17 cellular contexts compared by ENCODE assay signal in genomic region chr10:118472415-118472814, GRCh38.
A peak's percentile ranks its signal among the peaks of the same experiment; 100 is the strongest.
DNase-seq lines count a peak whose midpoint lies in the region; ATAC-seq and TF ChIP-seq lines count a peak whose summit lies in the region.
"Had no signal": no experiment of that assay in that cellular context is flagged by ENCODE, and none has a peak within 500 bp of the region (broad histone marks: within the 10 kb centered on the region; RNA-seq: fewer than 3 reads in every experiment).

No MANE protein-coding gene starts in this region.

- H2BK5ac ChIP-seq in mesendoderm (ENCODE audit: low read length), result no peak overlapping the region

- in situ Hi-C loops in GM23248 (cut with MboI) (no loop called here), gastrocnemius medialis (cut with MboI; ENCODE audit: low sequenced_read_pairs in 4 of 4) (loop anchor here in 2 of 4 donors (25.0 kb wide), 1 partner anchor 985 kb away; no protein-coding TSS in a partner anchor)

- H3K4me3 ChIP-seq in GM23248 (no peak overlapping the region), epithelial cell of esophagus (ENCODE audit: low read length) (no peak overlapping the region), mesendoderm (ENCODE audit: low read length) (no peak overlapping the region), gastrocnemius medialis (no peak overlapping the region)
- H3K4me3 ChIP-seq: BLaER1, GM12878, SJSA1 had no signal

- peaks cover 9% of the 10 kb centered on the region; the same call in 1 of the 2 replicates for H3F3A ChIP-seq in GM23248 (ENCODE audit: insufficient read depth)

- no peaks in the 10 kb centered on the region for H3K9me2 ChIP-seq in GM23248 (ENCODE audit: insufficient read depth)

- no peak overlapping the region for H2AFZ ChIP-seq in GM23248

- no peaks in the 10 kb centered on the region for H3K79me2 ChIP-seq in GM23248 (ENCODE audit: insufficient read depth)
- H3K79me2 ChIP-seq in mesendoderm (ENCODE audit: control insufficient read depth, insufficient read depth, low read length), result no peaks in the 10 kb centered on the region

- H3K23ac ChIP-seq in mesendoderm (ENCODE audit: low read length), result no peak overlapping the region

- H3K4me2 ChIP-seq in GM23248 (ENCODE audit: unreplicated experiment) (no peak overlapping the region), mesendoderm (ENCODE audit: low read length) (no peak overlapping the region)
- H3K4me2 ChIP-seq: BLaER1, KMS-11 had no signal

- no peak overlapping the region for H2BK120ac ChIP-seq in mesendoderm (ENCODE audit: low read depth, low read length)

- DNase-seq in GM23248 (peak; percentile 49), RPMI7951 (ENCODE audit: low read depth) (peak; percentile 15), epithelial cell of esophagus (ENCODE audit: low read depth) (peak; percentile 60), mesendoderm (peak; percentile 50), NCI-H1930 (lab: John Stamatoyannopoulos, UW) (no peak), gastrocnemius medialis (no peak)
- DNase-seq in activated CD4-positive, alpha-beta T cell treated with anti-CD3 and anti-CD28 coated beads for 48 hours, result no peak
- DNase-seq: CD8-positive, alpha-beta memory T cell; MM.1S; NCI-H510A treated with DMSO at 0.1 percent for 48 hours; SW 1271 had no signal

- H3K36me3 ChIP-seq in GM23248 (ENCODE audit: low read depth) (no peaks in the 10 kb centered on the region), mesendoderm (ENCODE audit: control insufficient read depth, insufficient read depth, low read length) (no peaks in the 10 kb centered on the region), gastrocnemius medialis (no peaks in the 10 kb centered on the region)
- H3K36me3 ChIP-seq: BLaER1, SJSA1 had no signal

- no peaks in the 10 kb centered on the region for H4K20me1 ChIP-seq in GM23248 (ENCODE audit: insufficient read depth)
- H4K20me1 ChIP-seq: BLaER1 had no signal

- H3K18ac ChIP-seq in mesendoderm (ENCODE audit: low read length), result no peak overlapping the region

- H3K9ac ChIP-seq in GM23248 (no peak overlapping the region), mesendoderm (ENCODE audit: low read length) (no peak overlapping the region)
- H3K9ac ChIP-seq: BLaER1, KMS-11 had no signal

- no peak overlapping the region for H2AK5ac ChIP-seq in mesendoderm (ENCODE audit: low read length)

- intact Hi-C loops in gastrocnemius medialis (cut with DNase I; ENCODE audit: low total_unique reads), result no loop called here

- no peak overlapping the region for H2BK15ac ChIP-seq in mesendoderm (replicated peaks; ENCODE audit: low read depth)

- H3K27me3 ChIP-seq in GM23248 (replicated peaks; ENCODE audit: insufficient read depth), result no peaks in the 10 kb centered on the region; the same call in 1 of the 2 replicates
- no peaks in the 10 kb centered on the region for H3K27me3 ChIP-seq in mesendoderm (ENCODE audit: insufficient read depth, low read length, poor library complexity)
- peaks cover 3 to 21% (median 4%) of the 10 kb centered on the region in 3 donors for H3K27me3 ChIP-seq in gastrocnemius medialis
- H3K27me3 ChIP-seq: BLaER1, SJSA1 had no signal

- no peaks in the 10 kb centered on the region for H3K79me1 ChIP-seq in mesendoderm (ENCODE audit: low read length)

- no peaks in the 10 kb centered on the region for H3K9me3 ChIP-seq in GM23248 (ENCODE audit: low read depth)
- H3K9me3 ChIP-seq in gastrocnemius medialis, result no peaks in the 10 kb centered on the region
- H3K9me3 ChIP-seq: BLaER1, SJSA1 had no signal

- no peak overlapping the region for H3K4ac ChIP-seq in mesendoderm (ENCODE audit: low read depth, low read length)

- TF ChIP-seq POLR2A in gastrocnemius medialis (IDR thresholded peaks at IDR 0.05), result no peak

- no peak overlapping the region for H4K5ac ChIP-seq in mesendoderm (ENCODE audit: low read length)

- H4K8ac ChIP-seq in mesendoderm (ENCODE audit: low read depth, low read length), result no peak overlapping the region

- H3K56ac ChIP-seq in mesendoderm (ENCODE audit: low read length), result no peak overlapping the region

- ATAC-seq in gastrocnemius medialis, result no peak
- ATAC-seq: GM12878, HCT116 had no signal

- peak overlapping the region; percentile 57 for H3K27ac ChIP-seq in GM23248
- H3K27ac ChIP-seq in mesendoderm (ENCODE audit: low read depth, low read length), result no peak overlapping the region
- H3K27ac ChIP-seq in gastrocnemius medialis, result no peak overlapping the region
- H3K27ac ChIP-seq: BLaER1, HL-60, KMS-11, SJSA1 had no signal

- H3K4me1 ChIP-seq in GM23248 (ENCODE audit: insufficient read depth) (no peaks in the 10 kb centered on the region), mesendoderm (ENCODE audit: control insufficient read depth, low read depth, low read length) (no peaks in the 10 kb centered on the region), gastrocnemius medialis (no peaks in the 10 kb centered on the region)
- H3K4me1 ChIP-seq: BLaER1, SJSA1 had no signal

- TF ChIP-seq CTCF in epithelial cell of esophagus (IDR thresholded peaks at IDR 0.05; ENCODE audit: insufficient read depth, low read depth, low read length, missing control alignments), result no peak
- no peak for TF ChIP-seq CTCF in gastrocnemius medialis (IDR thresholded peaks at IDR 0.05 in 4 of 5, conservative IDR thresholded peaks at IDR 0.05 in 1 of 5)

- WGBS in GM23248 (ENCODE audit: low coverage in 1 of 2, low lambda C conversion rate in 2 of 2, missing lambda C conversion rate in 2 of 2), 2 experiments, result 35 to 44% methylated on average over 4 of the region's 4 CpGs
- WGBS in mesendoderm (ENCODE audit: extremely low coverage, insufficient coverage, low lambda C conversion rate), result no CpG with 5 or more reads among the region's 4 CpGs

Comparison
In these comparisons a context has a peak if more than half of its experiments do, and no peak if none do; other contexts are left out.
1. DNase-seq: peak in GM23248 (single experiment), RPMI7951 (single experiment), epithelial cell of esophagus (single experiment) and mesendoderm (single experiment); none in NCI-H1930 (0 of 2), gastrocnemius medialis (0 of 2) and activated CD4-positive, alpha-beta T cell treated with anti-CD3 and anti-CD28 coated beads for 48 hours (single experiment).